In genomic region chr21:37005548-37006242, GRCh38 we compare ENCODE assay signal across 13 cellular contexts. TPM values are rescaled to one million over a fixed set of nuclear protein-coding genes. Genes with fewer than 3 reads are reported as not detected.
DNase-seq lines count a peak whose midpoint lies in the region; ATAC-seq, FAIRE-seq and TF ChIP-seq lines count a peak whose summit lies in the region.
"Had no signal": no experiment of that assay in that cellular context is flagged by ENCODE, and none has a peak within 500 bp of the region (broad histone marks: within the 10 kb centered on the region; RNA-seq: fewer than 3 reads in every experiment).

No MANE protein-coding gene starts in this region.

- peak overlapping the region; percentile 59 for H3K4me3 Mint-ChIP-seq in CD8-positive, alpha-beta T cell
- H3K4me3 Mint-ChIP-seq in astrocyte (ENCODE audit: unreplicated experiment) (no peak overlapping the region), glutamatergic neuron (ENCODE audit: unreplicated experiment) (peak overlapping the region; percentile 25)

- intact Hi-C loops in CD8-positive, alpha-beta T cell (cut with DNase I, micrococcal nuclease), result loop anchor here in 1 of 2 experiments (5.0 kb wide), 1 partner anchor 38 kb away; the partner anchor contains the start of gene HLCS
- intact Hi-C loops in prostate gland (cut with DNase I), result loop anchor here (10.0 kb wide), 1 partner anchor 339 kb away; no protein-coding TSS in a partner anchor
- intact Hi-C loops in tibial artery (cut with DNase I; ENCODE audit: low total_unique reads), result no loop called here

- peak overlapping the region; percentile 86 for H3K4me2 ChIP-seq in astrocyte (ENCODE audit: low read length)

- no peaks in the 10 kb centered on the region for H3K9me3 ChIP-seq in CD8-positive, alpha-beta T cell (ENCODE audit: low read length)
- H3K9me3 ChIP-seq in astrocyte (ENCODE audit: insufficient read depth, low read depth, low read length) (no peaks in the 10 kb centered on the region), prostate gland (no peaks in the 10 kb centered on the region), tibial artery (no peaks in the 10 kb centered on the region)

- no peak for FAIRE-seq in astrocyte (lab: Jason Lieb, UNC)

- H3K27me3 Mint-ChIP-seq in CD8-positive, alpha-beta T cell (ENCODE audit: low read depth), result peaks cover 16% of the 10 kb centered on the region
- peaks cover 22% of the 10 kb centered on the region for H3K27me3 Mint-ChIP-seq in astrocyte (ENCODE audit: low read depth, unreplicated experiment)
- peaks cover 8% of the 10 kb centered on the region for H3K27me3 Mint-ChIP-seq in glutamatergic neuron (ENCODE audit: unreplicated experiment)

- H3K9ac ChIP-seq in astrocyte (ENCODE audit: low read length), result no peak overlapping the region

- ATAC-seq in CD8-positive, alpha-beta T cell, result no peak
- ATAC-seq in HG02623 (IDR thresholded peaks at IDR 0.05; ENCODE audit: unreplicated experiment), result no peak

- no peak overlapping the region for H3K27ac Mint-ChIP-seq in CD8-positive, alpha-beta T cell
- H3K27ac Mint-ChIP-seq in astrocyte (ENCODE audit: unreplicated experiment) (no peak overlapping the region), glutamatergic neuron (ENCODE audit: unreplicated experiment) (no peak overlapping the region)

- TF ChIP-seq POLR2A in prostate gland (IDR thresholded peaks at IDR 0.05), result no peak

- no peak for DNase-seq in CD8-positive, alpha-beta T cell
- DNase-seq in astrocyte (ENCODE audit: low read depth) (no peak), glutamatergic neuron (peak; percentile 38), prostate gland (ENCODE audit: low spot score) (no peak), tibial artery (no peak), NCI-H345 (lab: John Stamatoyannopoulos, UW) (no peak), NCI-H524 (lab: John Stamatoyannopoulos, UW) (no peak)
- DNase-seq: foreskin melanocyte; NCI-H510A; posterior cingulate gyrus; stimulated activated CD8-positive, alpha-beta memory T cell treated with anti-CD3 and anti-CD28 coated beads, Interleukin-4, amount 100 ng/mL, for 48 hours; T-helper 1 cell had no signal

- H3K36me3 ChIP-seq in CD8-positive, alpha-beta T cell (ENCODE audit: insufficient read depth, low read length), result no peaks in the 10 kb centered on the region
- no peaks in the 10 kb centered on the region for H3K36me3 ChIP-seq in astrocyte (ENCODE audit: insufficient read depth, low read length)
- H3K36me3 ChIP-seq in prostate gland, result no peaks in the 10 kb centered on the region
- no peaks in the 10 kb centered on the region for H3K36me3 ChIP-seq in tibial artery

- no peaks in the 10 kb centered on the region for H3K36me3 Mint-ChIP-seq in CD8-positive, alpha-beta T cell
- H3K36me3 Mint-ChIP-seq in astrocyte (ENCODE audit: low read depth, unreplicated experiment) (no peaks in the 10 kb centered on the region), glutamatergic neuron (ENCODE audit: unreplicated experiment) (no peaks in the 10 kb centered on the region)

- H4K20me1 ChIP-seq in astrocyte (ENCODE audit: insufficient read depth, low read length), result no peaks in the 10 kb centered on the region

- TF ChIP-seq CTCF in CD8-positive, alpha-beta T cell (IDR thresholded peaks at IDR 0.05), result no peak
- TF ChIP-seq CTCF in astrocyte (IDR thresholded peaks at IDR 0.05; ENCODE audit: insufficient read depth, low read depth, low read length) (no peak), glutamatergic neuron (IDR thresholded peaks at IDR 0.05; ENCODE audit: partially characterized antibody, unreplicated experiment) (no peak), prostate gland (IDR thresholded peaks at IDR 0.05) (no peak), tibial artery (IDR thresholded peaks at IDR 0.05) (no peak)

- H3K4me1 Mint-ChIP-seq in CD8-positive, alpha-beta T cell (ENCODE audit: low read depth), result peaks cover 24% of the 10 kb centered on the region
- no peaks in the 10 kb centered on the region for H3K4me1 Mint-ChIP-seq in astrocyte (ENCODE audit: low read depth, unreplicated experiment)
- H3K4me1 Mint-ChIP-seq in glutamatergic neuron (ENCODE audit: low read depth, unreplicated experiment), result no peaks in the 10 kb centered on the region

- peak overlapping the region; percentile 23 for H3K4me3 ChIP-seq in CD8-positive, alpha-beta T cell (ENCODE audit: low read depth, low read length)
- H3K4me3 ChIP-seq in astrocyte (ENCODE audit: insufficient read depth, low read depth, low read length) (peak overlapping the region; percentile 33), prostate gland (peak overlapping the region; percentile 38 to 53), tibial artery (peak overlapping the region in 1 of 2 donors; percentile 54)

- no peaks in the 10 kb centered on the region for H3K79me2 ChIP-seq in astrocyte (ENCODE audit: insufficient read depth, low read length)

- H3K27ac ChIP-seq in CD8-positive, alpha-beta T cell (ENCODE audit: low read depth, low read length), result no peak overlapping the region
- H3K27ac ChIP-seq in astrocyte (ENCODE audit: low read depth, low read length) (no peak overlapping the region), prostate gland (no peak overlapping the region), tibial artery (no peak overlapping the region)

- CTCF ChIA-PET in CD8-positive, alpha-beta T cell (lab: Charles Lee), result interaction anchor here (1.2 kb wide), 1 partner anchor 16 kb away, joined by 7 read pairs; no protein-coding TSS in a partner anchor

- WGBS in prostate gland, result 38% methylated on average over 47 of the region's 58 CpGs

- peak overlapping the region; percentile 69 for H2AFZ ChIP-seq in astrocyte (ENCODE audit: low read depth, low read length)

- peaks cover 24% of the 10 kb centered on the region for H3K4me1 ChIP-seq in CD8-positive, alpha-beta T cell (ENCODE audit: insufficient read depth, low read length)
- H3K4me1 ChIP-seq in astrocyte (ENCODE audit: insufficient read depth, low read length), result no peaks in the 10 kb centered on the region
- H3K4me1 ChIP-seq in prostate gland (replicated peaks), result no peaks in the 10 kb centered on the region
- peaks cover 0 to 26% (median 18%) of the 10 kb centered on the region in 4 donors for H3K4me1 ChIP-seq in tibial artery

- no peaks in the 10 kb centered on the region for H3K9me3 Mint-ChIP-seq in CD8-positive, alpha-beta T cell
- H3K9me3 Mint-ChIP-seq in astrocyte (ENCODE audit: unreplicated experiment) (no peaks in the 10 kb centered on the region), glutamatergic neuron (ENCODE audit: unreplicated experiment) (peaks cover 2% of the 10 kb centered on the region)

- POLR2A ChIA-PET in CD8-positive, alpha-beta T cell (lab: Charles Lee), result interaction anchor here (1.2 kb wide), 1 partner anchor 16 kb away, joined by 3 read pairs; no protein-coding TSS in a partner anchor

- peaks cover 4% of the 10 kb centered on the region for H3K27me3 ChIP-seq in CD8-positive, alpha-beta T cell (ENCODE audit: insufficient read depth, low read length)
- H3K27me3 ChIP-seq in astrocyte (ENCODE audit: insufficient read depth, low read length) (peaks cover 15% of the 10 kb centered on the region), prostate gland (replicated peaks; ENCODE audit: insufficient read depth) (no peaks in the 10 kb centered on the region), tibial artery (peaks cover 0 to 43% of the 10 kb centered on the region in 2 donors)

RNA-seq across cellular contexts. Expression of gene RIPPLY3, which starts 0.8 kb away (rescaled TPM):
- not detected for total RNA-seq in CD8-positive, alpha-beta T cell
- total RNA-seq in astrocyte (not detected in 2 replicates), glutamatergic neuron (ENCODE audit: unreplicated experiment) (not detected), prostate gland (1 to 10 TPM in 1 of 2 donors, under 1 TPM in 1; 0.34 to 2.0 TPM)

RNA-seq across cellular contexts. Expression of gene HLCS, which starts 39.2 kb away (rescaled TPM):
- 10 to 100 TPM in 1 of 2 experiments, 1 to 10 TPM in 1; 9.7 to 13.6 TPM for total RNA-seq in CD8-positive, alpha-beta T cell
- 20.9 and 24.3 TPM in 2 replicates for total RNA-seq in astrocyte
- 15.9 TPM for total RNA-seq in glutamatergic neuron (ENCODE audit: unreplicated experiment)
- total RNA-seq in prostate gland, result 10 to 100 TPM; 40.9 to 41.8 TPM
